24 cellular contexts compared by ENCODE assay signal in genomic region chr2:120945832-120946231, GRCh38.
"Had no signal": no experiment of that assay in that cellular context is flagged by ENCODE, and none has a peak within 500 bp of the region (broad histone marks: within the 10 kb centered on the region; RNA-seq: fewer than 3 reads in every experiment).

No MANE protein-coding gene starts in this region.

- H3K9me3 ChIP-seq: gastrocnemius medialis, right lobe of liver, testis, transverse colon had no signal

- H3K27me3 Mint-ChIP-seq: activated CD4-positive, alpha-beta memory T cell treated with anti-CD3 and anti-CD28 coated beads, Interleukin-2, amount 10 ng/mL, durations not matched to agents 7 days and 5 days; activated CD4-positive, alpha-beta T cell treated with anti-CD3 and anti-CD28 coated beads, Interleukin-2, amount 10 ng/mL, durations not matched to agents 7 days and 5 days; activated T-cell treated with anti-CD3 and anti-CD28 coated beads, Interleukin-2, amount 50 U/mL, for 24 hours had no signal

- H3K4me2 ChIP-seq: hepatocyte had no signal

- H3K4me3 Mint-ChIP-seq: activated CD4-positive, alpha-beta memory T cell treated with anti-CD3 and anti-CD28 coated beads, Interleukin-2, amount 10 ng/mL, durations not matched to agents 7 days and 5 days; activated CD4-positive, alpha-beta T cell treated with anti-CD3 and anti-CD28 coated beads, Interleukin-2, amount 10 ng/mL, durations not matched to agents 7 days and 5 days; activated T-cell treated with anti-CD3 and anti-CD28 coated beads, Interleukin-2, amount 50 U/mL, for 24 hours; mesothelial cell of epicardium; naive B cell had no signal

- ATAC-seq: gastrocnemius medialis; left cardiac atrium; right lobe of liver; stimulated activated naive CD8-positive, alpha-beta T cell treated with anti-CD3 and anti-CD28 coated beads, Interleukin-15, Interleukin-2, amounts not matched to agents 100 U/mL and 50 U/mL, for 24 hours had no signal

- H2AFZ ChIP-seq: hepatocyte had no signal

- H3K27ac Mint-ChIP-seq: activated CD4-positive, alpha-beta memory T cell treated with anti-CD3 and anti-CD28 coated beads, Interleukin-2, amount 10 ng/mL, durations not matched to agents 7 days and 5 days; activated CD4-positive, alpha-beta T cell treated with anti-CD3 and anti-CD28 coated beads, Interleukin-2, amount 10 ng/mL, durations not matched to agents 7 days and 5 days; activated T-cell treated with anti-CD3 and anti-CD28 coated beads, Interleukin-2, amount 50 U/mL, for 24 hours; mesothelial cell of epicardium; naive B cell had no signal

- H3K27ac ChIP-seq: gastrocnemius medialis, hepatocyte, right lobe of liver, skin epidermis, testis, transverse colon had no signal

- DNase-seq: activated CD4-positive, alpha-beta memory T cell treated with anti-CD3 and anti-CD28 coated beads, Interleukin-2, amount 10 ng/mL, durations not matched to agents 7 days and 5 days; activated CD4-positive, alpha-beta T cell treated with anti-CD3 and anti-CD28 coated beads for 1 hour; activated CD4-positive, alpha-beta T cell treated with anti-CD3 and anti-CD28 coated beads, Interleukin-2, amount 10 ng/mL, durations not matched to agents 7 days and 5 days; activated CD8-positive, alpha-beta memory T cell treated with anti-CD3 and anti-CD28 coated beads, Interleukin-2, amount 50 U/mL, for 48 hours; activated gamma-delta T cell; activated naive CD4-positive, alpha-beta T cell treated with anti-CD3 and anti-CD28 coated beads, Interleukin-2, amount 50 U/mL, for 16 hours; activated T-cell treated with anti-CD3 and anti-CD28 coated beads, Interleukin-2, amount 50 U/mL, for 24 hours; amniotic stem cell; effector CD8-positive, alpha-beta T cell; gastrocnemius medialis; glutamatergic neuron; left cardiac atrium; naive B cell; posterior cingulate gyrus; right lobe of liver; stimulated activated CD4-positive, alpha-beta T cell treated with anti-CD3 and anti-CD28 coated beads, Interleukin-12 subunit alpha, Interleukin-12 subunit beta, amount 100 ng/mL, for 4 hours; stimulated activated CD4-positive, alpha-beta T cell treated with anti-CD3 and anti-CD28 coated beads, Interleukin-4, amount 100 ng/mL, for 1 hour; stimulated activated naive CD8-positive, alpha-beta T cell treated with anti-CD3 and anti-CD28 coated beads, Interleukin-15, Interleukin-2, amounts not matched to agents 100 U/mL and 50 U/mL, for 24 hours; T-helper 2 cell; testis; transverse colon had no signal

- H3K36me3 Mint-ChIP-seq: naive B cell had no signal

- H3K9me3 Mint-ChIP-seq: activated CD4-positive, alpha-beta memory T cell treated with anti-CD3 and anti-CD28 coated beads, Interleukin-2, amount 10 ng/mL, durations not matched to agents 7 days and 5 days; activated CD4-positive, alpha-beta T cell treated with anti-CD3 and anti-CD28 coated beads, Interleukin-2, amount 10 ng/mL, durations not matched to agents 7 days and 5 days; activated T-cell treated with anti-CD3 and anti-CD28 coated beads, Interleukin-2, amount 50 U/mL, for 24 hours; mesothelial cell of epicardium had no signal

- H3K79me2 ChIP-seq: hepatocyte had no signal

- H3K4me1 Mint-ChIP-seq: naive B cell had no signal

- H3K4me1 ChIP-seq: right lobe of liver, transverse colon had no signal

- H3K27me3 ChIP-seq: gastrocnemius medialis, hepatocyte, right lobe of liver, testis had no signal
